Comparison of ENCODE assay signal across 9 cellular contexts in genomic region chr1:76133977-76134376, GRCh38. TPM values are rescaled to one million over a fixed set of nuclear protein-coding genes. Genes with fewer than 3 reads are reported as not detected.
"Had no signal": no experiment of that assay in that cellular context is flagged by ENCODE, and none has a peak within 500 bp of the region (broad histone marks: within the 10 kb centered on the region; RNA-seq: fewer than 3 reads in every experiment).

No MANE protein-coding gene starts in this region.

- DNase-seq: H7, HFFc6, IMR-90 had no signal

- H3K4me2 ChIP-seq: GM23338 had no signal

- H3K9me3 ChIP-seq: HAP-1 had no signal

- H3K36me3 ChIP-seq: HAP-1 had no signal

- H3K4me1 ChIP-seq: HAP-1 had no signal

- ATAC-seq: GM23338, HCT116, K562 had no signal

- H2AFZ ChIP-seq: GM23338 had no signal

- FAIRE-seq: HTR-8/SVneo, K562 had no signal

- H3K4me3 ChIP-seq: GM23338, HAP-1, K562 had no signal

RNA-seq across cellular contexts. Expression of gene ST6GALNAC3, which starts 59.4 kb away (rescaled TPM):
- total RNA-seq: HT-29 had no signal
- polyA plus RNA-seq: K562 had no signal
